Comparison of ENCODE assay signal across 8 cellular contexts in genomic region chr2:200862532-200863000, GRCh38. TPM values are rescaled to one million over a fixed set of nuclear protein-coding genes. Genes with fewer than 3 reads are reported as not detected.
DNase-seq lines count a peak whose midpoint lies in the region; ATAC-seq and TF ChIP-seq lines count a peak whose summit lies in the region.

No MANE protein-coding gene starts in this region.

- peak overlapping the region; percentile 95 for H3K4me3 Mint-ChIP-seq in activated CD8-positive, alpha-beta T cell treated with anti-CD3 and anti-CD28 coated beads, Interleukin-2, amount 10 ng/mL, durations not matched to agents 7 days and 5 days
- H3K4me3 Mint-ChIP-seq in endothelial cell (ENCODE audit: unreplicated experiment) (peak overlapping the region; percentile 95), nephron progenitor cell (peak overlapping the region; percentile 98)

- H3K27me3 ChIP-seq in thoracic aorta (replicated peaks; ENCODE audit: insufficient read depth) = no peaks in the 10 kb centered on the region

- no peaks in the 10 kb centered on the region for H3K27me3 Mint-ChIP-seq in activated CD8-positive, alpha-beta T cell treated with anti-CD3 and anti-CD28 coated beads, Interleukin-2, amount 10 ng/mL, durations not matched to agents 7 days and 5 days (ENCODE audit: low read depth)
- H3K27me3 Mint-ChIP-seq in endothelial cell (ENCODE audit: unreplicated experiment) (peaks cover 18% of the 10 kb centered on the region), nephron progenitor cell (ENCODE audit: low read depth, poor library complexity) (no peaks in the 10 kb centered on the region)

- H3K36me3 ChIP-seq in thoracic aorta = peaks cover 20% of the 10 kb centered on the region

- DNase-seq in GM12864 (ENCODE audit: low read depth) (peak; percentile 26), NAMALWA (ENCODE audit: low spot score) (peak; percentile 89), endothelial cell (ENCODE audit: low spot score) (no peak), nephron progenitor cell (no peak), thoracic aorta (ENCODE audit: low spot score) (no peak), hepatic stellate cell (ENCODE audit: low spot score) (no peak)
- DNase-seq in activated CD8-positive, alpha-beta T cell treated with anti-CD3 and anti-CD28 coated beads, Interleukin-2, amount 10 ng/mL, durations not matched to agents 7 days and 5 days = peak; percentile 79

- peaks cover 53% of the 10 kb centered on the region for H3K4me1 Mint-ChIP-seq in activated CD8-positive, alpha-beta T cell treated with anti-CD3 and anti-CD28 coated beads, Interleukin-2, amount 10 ng/mL, durations not matched to agents 7 days and 5 days (ENCODE audit: low read depth)
- H3K4me1 Mint-ChIP-seq in endothelial cell (ENCODE audit: unreplicated experiment) (peaks cover 38% of the 10 kb centered on the region), nephron progenitor cell (peaks cover 54% of the 10 kb centered on the region)

- TF ChIP-seq CTCF in GM12864 (IDR thresholded peaks at IDR 0.05; ENCODE audit: low read depth, low read length, missing control alignments) (no peak), endothelial cell (IDR thresholded peaks at IDR 0.05; ENCODE audit: unreplicated experiment) (no peak), nephron progenitor cell (IDR thresholded peaks at IDR 0.05) (no peak), thoracic aorta (IDR thresholded peaks at IDR 0.05) (no peak)

- no peaks in the 10 kb centered on the region for H3K9me3 Mint-ChIP-seq in activated CD8-positive, alpha-beta T cell treated with anti-CD3 and anti-CD28 coated beads, Interleukin-2, amount 10 ng/mL, durations not matched to agents 7 days and 5 days (ENCODE audit: insufficient read depth)
- H3K9me3 Mint-ChIP-seq in endothelial cell (ENCODE audit: unreplicated experiment) = no peaks in the 10 kb centered on the region
- peaks cover 3% of the 10 kb centered on the region for H3K9me3 Mint-ChIP-seq in nephron progenitor cell

- H3K36me3 Mint-ChIP-seq in activated CD8-positive, alpha-beta T cell treated with anti-CD3 and anti-CD28 coated beads, Interleukin-2, amount 10 ng/mL, durations not matched to agents 7 days and 5 days (ENCODE audit: low read depth) = peaks cover 68% of the 10 kb centered on the region
- H3K36me3 Mint-ChIP-seq in endothelial cell (ENCODE audit: low read depth, unreplicated experiment) = peaks cover 48% of the 10 kb centered on the region
- peaks cover 52% of the 10 kb centered on the region for H3K36me3 Mint-ChIP-seq in nephron progenitor cell (ENCODE audit: low read depth)

- peaks cover 31 to 53% of the 10 kb centered on the region in 2 donors for H3K4me1 ChIP-seq in thoracic aorta (ENCODE audit: control insufficient read depth in 1 of 2, low read depth in 2 of 2)

- H3K9me3 ChIP-seq in thoracic aorta = no peaks in the 10 kb centered on the region

- CTCF ChIA-PET in activated CD8-positive, alpha-beta T cell treated with anti-CD3 and anti-CD28 coated beads, Interleukin-2, amount 10 ng/mL, durations not matched to agents 7 days and 5 days (lab: Charles Lee) = interaction anchor here (1.2 to 1.3 kb wide), 2 partner anchors 45 to 47 kb away, joined by 3 to 4 read pairs; no protein-coding TSS in a partner anchor

- peak overlapping the region; percentile 100 for H3K27ac Mint-ChIP-seq in activated CD8-positive, alpha-beta T cell treated with anti-CD3 and anti-CD28 coated beads, Interleukin-2, amount 10 ng/mL, durations not matched to agents 7 days and 5 days
- H3K27ac Mint-ChIP-seq in endothelial cell (ENCODE audit: unreplicated experiment) (peak overlapping the region; percentile 100), nephron progenitor cell (peak overlapping the region; percentile 100)

- H3K27ac ChIP-seq in thoracic aorta = peak overlapping the region; percentile 97 to 100

- POLR2A ChIA-PET in activated CD8-positive, alpha-beta T cell treated with anti-CD3 and anti-CD28 coated beads, Interleukin-2, amount 10 ng/mL, durations not matched to agents 7 days and 5 days (lab: Charles Lee) = interaction anchor here (1.4 to 2.9 kb wide), 6 partner anchors 10 to 320 kb away, joined by 5 to 138 read pairs (median 14); partner anchors contain the start of genes CASP10, CFLAR, NIF3L1 and PPIL3

- ATAC-seq in activated CD8-positive, alpha-beta T cell treated with anti-CD3 and anti-CD28 coated beads, Interleukin-2, amount 10 ng/mL, durations not matched to agents 7 days and 5 days = peak; percentile 23
- ATAC-seq in thoracic aorta (ENCODE audit: insufficient number of reproducible peaks, low FRiP score, low read depth) (no peak), GM21786 (IDR thresholded peaks at IDR 0.05; ENCODE audit: unreplicated experiment) (no peak)

- peak overlapping the region; percentile 72 for H3K4me3 ChIP-seq in GM12864 (ENCODE audit: low read depth, low read length)
- peak overlapping the region; percentile 79 for H3K4me3 ChIP-seq in thoracic aorta

RNA-seq across cellular contexts. Expression of gene CLK1, which starts 1.9 kb away (rescaled TPM):
- total RNA-seq in activated CD8-positive, alpha-beta T cell treated with anti-CD3 and anti-CD28 coated beads, Interleukin-2, amount 10 ng/mL, durations not matched to agents 7 days and 5 days = 100 to 1,000 TPM; 122 to 126 TPM
- 92.6 TPM for total RNA-seq in endothelial cell (ENCODE audit: unreplicated experiment)
- 100 to 1,000 TPM in 1 of 2 donors, 10 to 100 TPM in 1; 99.5 to 194 TPM for total RNA-seq in thoracic aorta

RNA-seq across cellular contexts. Expression of gene PPIL3, which starts 26.3 kb away (rescaled TPM):
- total RNA-seq in activated CD8-positive, alpha-beta T cell treated with anti-CD3 and anti-CD28 coated beads, Interleukin-2, amount 10 ng/mL, durations not matched to agents 7 days and 5 days = 10 to 100 TPM; 81.6 to 82.9 TPM
- total RNA-seq in endothelial cell (ENCODE audit: unreplicated experiment) (41.1 TPM), thoracic aorta (10 to 100 TPM in 1 of 2 donors, 1 to 10 TPM in 1; 8.4 to 25.5 TPM)

RNA-seq across cellular contexts. Expression of gene NIF3L1, which starts 26.6 kb away (rescaled TPM):
- total RNA-seq in activated CD8-positive, alpha-beta T cell treated with anti-CD3 and anti-CD28 coated beads, Interleukin-2, amount 10 ng/mL, durations not matched to agents 7 days and 5 days = 10 to 100 TPM; 37.0 to 39.0 TPM
- total RNA-seq in endothelial cell (ENCODE audit: unreplicated experiment) (14.2 TPM), thoracic aorta (10 to 100 TPM; 11.9 to 15.9 TPM)

RNA-seq across cellular contexts. Expression of gene BZW1, which starts 50.9 kb away (rescaled TPM):
- total RNA-seq in activated CD8-positive, alpha-beta T cell treated with anti-CD3 and anti-CD28 coated beads, Interleukin-2, amount 10 ng/mL, durations not matched to agents 7 days and 5 days = 100 to 1,000 TPM; 276 to 304 TPM
- 302 TPM for total RNA-seq in endothelial cell (ENCODE audit: unreplicated experiment)
- 100 to 1,000 TPM; 201 to 252 TPM for total RNA-seq in thoracic aorta

Comparison
In these comparisons a context has a peak if more than half of its experiments do, and no peak if none do; other contexts are left out.
1. DNase-seq: peak in GM12864 (single experiment), NAMALWA (single experiment) and activated CD8-positive, alpha-beta T cell treated with anti-CD3 and anti-CD28 coated beads, Interleukin-2, amount 10 ng/mL, durations not matched to agents 7 days and 5 days (single experiment); none in endothelial cell (single experiment), nephron progenitor cell (single experiment), thoracic aorta (single experiment) and hepatic stellate cell (single experiment).
2. Peak in every context shown above with its lines, with median percentiles within 50 percentile points of each other: H3K27ac Mint-ChIP-seq and H3K4me3 Mint-ChIP-seq.